In the genomic region with DNA sequence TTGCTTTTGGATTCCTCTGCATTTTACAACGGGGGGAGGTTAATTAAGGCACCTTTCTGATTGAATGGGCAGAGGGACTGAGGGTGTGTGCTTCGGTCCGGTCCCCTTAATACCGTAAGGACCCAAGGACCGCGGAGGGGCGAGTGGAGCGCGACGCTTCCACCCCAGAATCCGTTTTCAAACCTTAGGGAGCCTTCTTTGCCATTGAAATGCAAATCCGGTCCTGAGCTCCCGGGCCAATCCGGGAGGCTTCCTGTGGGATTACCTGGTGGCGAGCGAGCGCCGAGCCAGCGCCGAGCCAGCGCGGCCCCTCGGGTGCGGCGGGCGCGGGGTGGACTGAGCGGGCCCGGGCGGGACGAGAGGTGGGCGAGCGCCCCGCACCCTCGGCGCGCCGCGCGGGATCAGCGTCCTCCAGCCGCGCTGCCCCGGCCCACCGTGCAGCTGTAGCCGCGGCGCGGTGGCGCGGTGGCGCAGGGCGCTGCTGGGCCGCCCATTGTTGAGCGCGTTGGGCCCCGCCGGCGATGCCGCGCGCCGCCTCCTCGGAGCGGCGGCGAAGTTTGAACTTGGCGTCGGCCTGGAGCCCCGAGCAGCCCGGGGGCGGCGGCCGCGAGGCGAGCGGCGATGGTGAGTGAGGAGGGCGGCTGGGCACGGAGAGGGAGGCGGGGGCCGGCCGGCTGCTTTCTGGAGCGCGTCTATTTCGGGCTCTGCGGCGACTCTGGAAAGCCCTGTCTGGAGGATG, we compare ENCODE assay signal across 8 cellular contexts.
A peak's percentile ranks its signal among the peaks of the same experiment; 100 is the strongest.
DNase-seq lines count a peak whose midpoint lies in the region; ATAC-seq and TF ChIP-seq lines count a peak whose summit lies in the region.

No MANE protein-coding gene starts in this region.

- peaks cover 2% of the 10 kb centered on the region for H3K4me1 ChIP-seq in Panc1 (ENCODE audit: control insufficient read depth, insufficient read depth, low read length)

- DNase-seq in DMS 273 (lab: John Stamatoyannopoulos, UW; ENCODE audit: unreplicated experiment) (peak; percentile 69), DMS 273 treated with DMSO at 0.1 percent for 48 hours (lab: John Stamatoyannopoulos, UW) (no peak), Panc1 (ENCODE audit: low read depth, low spot score) (no peak), left colon (peak in 1 of 2 donors; percentile 57), OCI-M1 (lab: John Stamatoyannopoulos, UW) (no peak)
- DNase-seq in central memory CD8-positive, alpha-beta T cell (ENCODE audit: low spot score in 2 of 2) = no peak
- peak; percentile 4 for DNase-seq in stimulated activated CD8-positive, alpha-beta memory T cell treated with anti-CD3 and anti-CD28 coated beads, Interleukin-15, amount 100 ng/mL, for 24 hours (ENCODE audit: low read depth)

- H3K27ac ChIP-seq in Panc1 (ENCODE audit: low read length) = no peak overlapping the region

- H3K9me3 Mint-ChIP-seq in central memory CD8-positive, alpha-beta T cell = no peaks in the 10 kb centered on the region

- 0 out of 2 replicates have a peak, but pooled peaks have one; percentile 5 for TF ChIP-seq CTCF in Panc1 (IDR thresholded peaks at IDR 0.05)

- H3K27me3 ChIP-seq in Panc1 (ENCODE audit: control insufficient read depth, insufficient read depth, low read length) = peaks cover 2% of the 10 kb centered on the region

- peaks cover 6% of the 10 kb centered on the region for H3K4me1 Mint-ChIP-seq in central memory CD8-positive, alpha-beta T cell

- peaks cover 75% of the 10 kb centered on the region for H3K27me3 Mint-ChIP-seq in central memory CD8-positive, alpha-beta T cell

- ATAC-seq in HG02759 (IDR thresholded peaks at IDR 0.05; ENCODE audit: unreplicated experiment) = peak; percentile 64
- peak; percentile 92 for ATAC-seq in Panc1
- ATAC-seq in central memory CD8-positive, alpha-beta T cell (replicated peaks; ENCODE audit: extremely low read depth, poor library complexity, severe bottlenecking) = peak; percentile 24
- peak; percentile 49 for ATAC-seq in left colon

- no peaks in the 10 kb centered on the region; the same call in 1 of the 2 replicates for H3K36me3 ChIP-seq in Panc1 (ENCODE audit: control insufficient read depth, insufficient read depth, low read length)

- no peak overlapping the region for H3K27ac Mint-ChIP-seq in central memory CD8-positive, alpha-beta T cell (ENCODE audit: low read depth)

- no peaks in the 10 kb centered on the region for H3K9me3 ChIP-seq in Panc1 (ENCODE audit: control insufficient read depth, insufficient read depth, low read depth, low read length)

- intact Hi-C loops in Panc1 (cut with micrococcal nuclease; ENCODE audit: unreplicated experiment) (no loop called here), left colon (cut with DNase I, micrococcal nuclease) (no loop called here)

- H3K4me3 Mint-ChIP-seq in central memory CD8-positive, alpha-beta T cell = peak overlapping the region; percentile 52

- CTCF ChIA-PET in Panc1 (lab: Charles Lee) = no interaction called here

- BruUV-seq in Panc1 (replicated peaks; lab: Mats Ljungman, UMichigan) = no TSS peak

- peak overlapping the region; percentile 39 to 42 for H3K4me3 ChIP-seq in Panc1 (ENCODE audit: low read depth in 2 of 2, low read length in 2 of 2)

- in situ Hi-C loops in Panc1 (cut with HindIII; ENCODE audit: low pct_unique_long_range_greater_than_20kb, low sequenced_read_pairs) = no loop called here

- POLR2A ChIA-PET in Panc1 (lab: Charles Lee) = no interaction called here

- no peaks in the 10 kb centered on the region for H3K36me3 Mint-ChIP-seq in central memory CD8-positive, alpha-beta T cell (ENCODE audit: insufficient read depth)

Comparison
In these comparisons a context has a peak if more than half of its experiments do, and no peak if none do; other contexts are left out.
1. DNase-seq: peak in DMS 273 (single experiment) and stimulated activated CD8-positive, alpha-beta memory T cell treated with anti-CD3 and anti-CD28 coated beads, Interleukin-15, amount 100 ng/mL, for 24 hours (single experiment); none in DMS 273 treated with DMSO at 0.1 percent for 48 hours (single experiment), Panc1 (single experiment), central memory CD8-positive, alpha-beta T cell (0 of 2) and OCI-M1 (single experiment).
2. ATAC-seq: peak in every context shown above with its lines; median percentile 92 in Panc1; 64 in HG02759; 49 in left colon; 24 in central memory CD8-positive, alpha-beta T cell.